Comparison of ENCODE assay signal across 8 cellular contexts in genomic region chr21:35048183-35048601, GRCh38.
DNase-seq lines count a peak whose midpoint lies in the region; ATAC-seq and TF ChIP-seq lines count a peak whose summit lies in the region.

No MANE protein-coding gene starts in this region.

- in situ Hi-C loops in brain microvascular endothelial cell (cut with HindIII; ENCODE audit: low pct_ligation_motif_present, low sequenced_read_pairs), result no loop called here

- peak overlapping the region; percentile 86 for H3K27ac ChIP-seq in brain microvascular endothelial cell
- peak overlapping the region; percentile 94 for H3K27ac ChIP-seq in neutrophil

- TF ChIP-seq CTCF in GM12875 (IDR thresholded peaks at IDR 0.05; ENCODE audit: borderline replicate concordance, insufficient read depth, low read depth, low read length) (no peak), brain microvascular endothelial cell (IDR thresholded peaks at IDR 0.05; ENCODE audit: low read depth, low read length, missing control alignments) (no peak), neutrophil (IDR thresholded peaks at IDR 0.05) (no peak)

- no peaks in the 10 kb centered on the region for H3K9me3 ChIP-seq in neutrophil

- H3K36me3 ChIP-seq in brain microvascular endothelial cell (replicated peaks), result no peaks in the 10 kb centered on the region
- H3K36me3 ChIP-seq in neutrophil, result no peaks in the 10 kb centered on the region

- DNase-seq in NCI-H526 treated with DMSO at 0.1 percent for 48 hours (lab: John Stamatoyannopoulos, UW) (peak; percentile 46), brain microvascular endothelial cell (no peak), posterior cingulate gyrus (no peak)

- H3K27me3 ChIP-seq in brain microvascular endothelial cell (replicated peaks), result no peaks in the 10 kb centered on the region
- no peaks in the 10 kb centered on the region for H3K27me3 ChIP-seq in neutrophil

- H3K4me3 ChIP-seq in GM12875 (ENCODE audit: low read depth, low read length), result peak overlapping the region; percentile 56
- H3K4me3 ChIP-seq in brain microvascular endothelial cell (ENCODE audit: low read depth, low read length), result peak overlapping the region; percentile 60
- H3K4me3 ChIP-seq in neutrophil (ENCODE audit: low read depth in 1 of 2, low read length in 1 of 2), result peak overlapping the region; percentile 74 to 83

- intact Hi-C loops in posterior cingulate gyrus (cut with DNase I), result loop anchor here (10.0 kb wide), 1 partner anchor 63 kb away; no protein-coding TSS in a partner anchor

- H3K4me1 ChIP-seq in neutrophil (ENCODE audit: control insufficient read depth in 1 of 2, insufficient read depth in 1 of 2, low read depth in 1 of 2, low read length in 1 of 2), result peaks cover 75 to 82% of the 10 kb centered on the region in 2 experiments

- ATAC-seq in HG02970 (IDR thresholded peaks at IDR 0.05; ENCODE audit: low FRiP score, unreplicated experiment) (no peak), GM18519 (IDR thresholded peaks at IDR 0.05; ENCODE audit: low FRiP score, unreplicated experiment) (no peak), HG03460 (IDR thresholded peaks at IDR 0.05; ENCODE audit: unreplicated experiment) (no peak)
